17 cellular contexts compared by ENCODE assay signal in the genomic region with DNA sequence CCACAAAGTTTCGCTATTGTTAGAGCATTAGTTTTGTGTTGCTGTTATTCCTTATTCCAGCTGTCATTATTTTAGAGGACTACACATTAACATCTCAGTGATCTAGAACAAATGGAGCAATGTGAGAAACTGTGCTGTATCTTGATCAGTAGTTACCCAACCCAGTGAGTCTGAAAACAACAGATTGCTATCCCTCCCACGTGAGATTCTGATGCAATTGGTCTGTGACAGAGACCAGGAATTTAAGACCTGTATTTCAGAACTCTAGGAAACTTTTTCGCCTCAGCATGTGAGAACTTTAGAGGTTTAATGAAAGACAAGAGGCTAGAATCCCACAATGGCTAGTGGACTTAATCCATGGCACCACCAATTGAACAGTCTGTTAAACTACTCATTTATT. TPM values are rescaled to one million over a fixed set of nuclear protein-coding genes. Genes with fewer than 3 reads are reported as not detected.
A peak's percentile ranks its signal among the peaks of the same experiment; 100 is the strongest.
DNase-seq lines count a peak whose midpoint lies in the region; TF ChIP-seq lines count a peak whose summit lies in the region.
"Had no signal": no experiment of that assay in that cellular context is flagged by ENCODE, and none has a peak within 500 bp of the region (broad histone marks: within the 10 kb centered on the region; RNA-seq: fewer than 3 reads in every experiment).

No MANE protein-coding gene starts in this region.

- H3K36me3 ChIP-seq in breast epithelium (no peaks in the 10 kb centered on the region), adipocyte (ENCODE audit: control insufficient read depth, insufficient read depth, low read length, severe bottlenecking) (no peaks in the 10 kb centered on the region)
- H3K36me3 ChIP-seq: MG63 had no signal

- H3K4me1 ChIP-seq in breast epithelium (no peaks in the 10 kb centered on the region), adipocyte (ENCODE audit: control insufficient read depth, insufficient read depth, low read length) (peaks cover 9% of the 10 kb centered on the region)

- intact Hi-C loops in MCF 10A (cut with micrococcal nuclease) (no loop called here), breast epithelium (cut with DNase I; ENCODE audit: low total_unique reads) (no loop called here)

- no peak overlapping the region for H3K9ac ChIP-seq in adipocyte (ENCODE audit: low read length)
- H3K9ac ChIP-seq: KMS-11 had no signal

- no peak for TF ChIP-seq POLR2A in breast epithelium (IDR thresholded peaks at IDR 0.05)

- no peak overlapping the region for H3K27ac ChIP-seq in breast epithelium
- H3K27ac ChIP-seq: C4-2B, KMS-11, SK-N-MC had no signal

- H3K27ac Mint-ChIP-seq in MCF 10A (ENCODE audit: low read depth, unreplicated experiment), result no peak overlapping the region
- H3K27ac Mint-ChIP-seq in endothelial cell (ENCODE audit: unreplicated experiment), result no peak overlapping the region

- no peaks in the 10 kb centered on the region for H3K27me3 Mint-ChIP-seq in MCF 10A (ENCODE audit: insufficient read depth, unreplicated experiment)
- no peaks in the 10 kb centered on the region for H3K27me3 Mint-ChIP-seq in endothelial cell (ENCODE audit: unreplicated experiment)

- no TSS peak for BruUV-seq in MCF 10A (replicated peaks; lab: Mats Ljungman, UMichigan)

- H3K9me3 ChIP-seq in breast epithelium, result no peaks in the 10 kb centered on the region
- peaks cover 4% of the 10 kb centered on the region for H3K9me3 ChIP-seq in adipocyte (ENCODE audit: control insufficient read depth, low read length)
- H3K9me3 ChIP-seq: MG63 had no signal

- H3K4me3 Mint-ChIP-seq in MCF 10A (ENCODE audit: unreplicated experiment) (no peak overlapping the region), endothelial cell (ENCODE audit: unreplicated experiment) (no peak overlapping the region)

- H3K36me3 Mint-ChIP-seq in MCF 10A (ENCODE audit: insufficient read depth, unreplicated experiment) (no peaks in the 10 kb centered on the region), endothelial cell (ENCODE audit: low read depth, unreplicated experiment) (no peaks in the 10 kb centered on the region)

- CTCF ChIA-PET in MCF 10A (lab: Yijun Ruan, JAX), result interaction anchor here (1.4 kb wide), 1 partner anchor 19 kb away, joined by 4 read pairs; no protein-coding TSS in a partner anchor

- H3K9me3 Mint-ChIP-seq in MCF 10A (ENCODE audit: unreplicated experiment) (no peaks in the 10 kb centered on the region), endothelial cell (ENCODE audit: unreplicated experiment) (no peaks in the 10 kb centered on the region)

- peaks cover 8% of the 10 kb centered on the region for H3K4me1 Mint-ChIP-seq in MCF 10A (ENCODE audit: insufficient read depth, unreplicated experiment)
- no peaks in the 10 kb centered on the region for H3K4me1 Mint-ChIP-seq in endothelial cell (ENCODE audit: unreplicated experiment)

- H3K27me3 ChIP-seq in breast epithelium (no peaks in the 10 kb centered on the region), adipocyte (replicated peaks; ENCODE audit: control insufficient read depth, insufficient read depth, low read length) (peaks cover 18% of the 10 kb centered on the region)
- H3K27me3 ChIP-seq: MG63 had no signal

- TF ChIP-seq CTCF in MCF 10A (IDR thresholded peaks at IDR 0.05; ENCODE audit: unreplicated experiment) (no peak), breast epithelium (IDR thresholded peaks at IDR 0.05) (no peak), fibroblast of mammary gland (conservative IDR thresholded peaks at IDR 0.05; ENCODE audit: control insufficient read depth, insufficient read depth, low read depth, low read length) (no peak), endothelial cell (IDR thresholded peaks at IDR 0.05; ENCODE audit: unreplicated experiment) (no peak)

- no peak overlapping the region for H3K4me3 ChIP-seq in breast epithelium
- H3K4me3 ChIP-seq in adipocyte (ENCODE audit: low read length), result no peak overlapping the region
- H3K4me3 ChIP-seq in fibroblast of mammary gland (ENCODE audit: control insufficient read depth, low read depth, low read length), result no peak overlapping the region
- H3K4me3 ChIP-seq: MG63, SK-N-MC had no signal

- DNase-seq in MCF 10A (ENCODE audit: unreplicated experiment) (peak; percentile 21), breast epithelium (ENCODE audit: low spot score in 2 of 2) (no peak), adipocyte (ENCODE audit: low read depth) (peak; percentile 10), fibroblast of mammary gland (ENCODE audit: low read depth) (peak; percentile 10), NCI-H187 treated with DMSO at 0.1 percent for 48 hours (lab: John Stamatoyannopoulos, UW) (no peak), endothelial cell (ENCODE audit: low spot score) (no peak), NCI-H82 (lab: John Stamatoyannopoulos, UW) (no peak), T-helper 9 cell (no peak)
- DNase-seq: COR-L47, DMS79, MG63, NCI-H1417 treated with DMSO at 0.1 percent for 48 hours, NCI-H2029 treated with DMSO at 0.1 percent for 48 hours, NCI-H510A had no signal

- POLR2A ChIA-PET in MCF 10A (lab: Yijun Ruan, JAX), result interaction anchor here (0.6 to 1.0 kb wide), 2 partner anchors 12 to 977 kb away, joined by 3 to 5 read pairs; no protein-coding TSS in a partner anchor

RNA-seq across cellular contexts. Expression of a gene that starts 35.7 kb away (rescaled TPM):
- 10.3 and 11.5 TPM in 2 replicates for total RNA-seq in MCF 10A (2022)
- 10 to 100 TPM in 1 of 3 donors, 1 to 10 TPM in 2; 1.1 to 29.6 (median 9.8) TPM for total RNA-seq in breast epithelium
- 2.0 TPM for total RNA-seq in endothelial cell (ENCODE audit: unreplicated experiment)

RNA-seq across cellular contexts. Expression of a gene that starts 48.1 kb away (rescaled TPM):
- total RNA-seq in MCF 10A (2022), result 0.68 and 1.1 TPM in 2 replicates
- under 1 TPM in 2 of 3 donors, not detected in 1; 0.33 to 0.44 TPM for total RNA-seq in breast epithelium
- total RNA-seq in endothelial cell (ENCODE audit: unreplicated experiment), result 14.6 TPM

Comparison
In these comparisons a context has a peak if more than half of its experiments do, and no peak if none do; other contexts are left out.
1. DNase-seq: peak in MCF 10A (single experiment), adipocyte (single experiment) and fibroblast of mammary gland (single experiment); none in breast epithelium (0 of 2), NCI-H187 treated with DMSO at 0.1 percent for 48 hours (single experiment), endothelial cell (single experiment), NCI-H82 (single experiment) and T-helper 9 cell (single experiment).